8 cellular contexts compared by ENCODE assay signal in the genomic region with DNA sequence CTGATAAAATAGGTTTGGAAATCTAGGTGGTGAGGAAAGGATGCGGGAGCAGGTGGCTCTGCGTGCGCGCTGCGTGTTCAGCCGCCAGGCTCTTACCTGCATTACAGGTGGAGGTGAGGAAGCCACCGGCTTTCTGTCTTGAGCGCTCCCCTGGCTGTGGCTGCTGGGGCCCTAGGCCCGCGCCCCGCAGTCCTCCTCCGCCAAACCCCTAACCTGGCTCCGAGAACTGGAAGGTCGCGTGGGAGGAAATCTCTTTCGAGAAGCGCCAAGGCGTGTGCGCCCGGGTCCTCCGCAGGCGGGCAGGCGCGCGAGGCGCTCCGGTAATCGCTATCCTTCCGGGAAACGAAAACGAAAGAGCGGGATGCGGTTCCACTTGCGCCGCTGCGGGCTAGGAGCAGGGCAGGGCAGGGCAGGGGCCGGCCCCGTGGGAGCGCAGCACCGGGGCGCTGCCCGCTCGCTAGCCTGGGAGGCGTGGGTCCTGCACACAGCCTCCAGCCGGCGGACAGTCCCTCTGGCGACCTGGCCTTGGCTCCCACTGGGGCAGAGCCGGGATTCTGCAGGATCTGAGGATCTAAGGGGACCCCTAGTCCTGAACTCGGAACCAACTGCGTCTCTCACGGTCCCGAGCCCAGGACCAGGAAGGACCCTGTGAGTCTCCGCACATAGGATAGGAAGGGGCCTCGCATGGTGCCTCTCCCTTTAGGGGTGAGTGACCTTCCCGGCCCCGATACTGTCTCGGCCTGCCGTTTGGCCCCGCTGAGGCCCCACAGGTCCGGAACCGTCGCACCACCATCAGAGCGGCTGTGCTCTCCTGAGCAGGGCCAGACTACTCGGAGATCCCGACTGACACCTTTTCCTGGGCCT. TPM values are rescaled to one million over a fixed set of nuclear protein-coding genes. Genes with fewer than 3 reads are reported as not detected.
DNase-seq lines count a peak whose midpoint lies in the region; ATAC-seq and TF ChIP-seq lines count a peak whose summit lies in the region.

A gene (minus strand): TSS at position 230 of the 864 bp plus-strand sequence. CDS start 128 bp downstream, at position 102.

- DNase-seq in NCI-H748 (lab: John Stamatoyannopoulos, UW; ENCODE audit: unreplicated experiment), result peak; percentile 64
- no peak for DNase-seq in NCI-H748 treated with DMSO at 0.1 percent for 48 hours (lab: John Stamatoyannopoulos, UW)
- DNase-seq in activated CD4-positive, alpha-beta T cell treated with anti-CD3 and anti-CD28 coated beads for 24 hours (ENCODE audit: low read depth in 2 of 2), result peak; percentile 9 to 23
- no peak for DNase-seq in mesothelial cell of epicardium (ENCODE audit: low spot score in 2 of 2, unreplicated experiment in 2 of 2)
- peak; percentile 26 to 75 for DNase-seq in stimulated activated effector memory CD8-positive, alpha-beta T cell treated with anti-CD3 and anti-CD28 coated beads, Interleukin-12 subunit alpha, Interleukin-12 subunit beta, amount 100 ng/mL, for 72 hours (ENCODE audit: low spot score in 2 of 2)

- no peak for TF ChIP-seq CTCF in mesothelial cell of epicardium (IDR thresholded peaks at IDR 0.05; ENCODE audit: unreplicated experiment)

- H3K4me3 Mint-ChIP-seq in mesothelial cell of epicardium, result peak within 1 kb of the TSS; percentile 76
- peak within 1 kb of the TSS; percentile 92 for H3K4me3 Mint-ChIP-seq in stimulated activated effector memory CD8-positive, alpha-beta T cell treated with anti-CD3 and anti-CD28 coated beads, Interleukin-12 subunit alpha, Interleukin-12 subunit beta, amount 100 ng/mL, for 72 hours

- H3K36me3 Mint-ChIP-seq in mesothelial cell of epicardium, result no peaks in the 10 kb centered on the region
- peaks cover 11% of the 10 kb centered on the region for H3K36me3 Mint-ChIP-seq in stimulated activated effector memory CD8-positive, alpha-beta T cell treated with anti-CD3 and anti-CD28 coated beads, Interleukin-12 subunit alpha, Interleukin-12 subunit beta, amount 100 ng/mL, for 72 hours

- no peaks in the 10 kb centered on the region for H3K36me3 ChIP-seq in ectodermal cell (ENCODE audit: control insufficient read depth, insufficient read depth, low read length)

- ATAC-seq in stimulated activated effector memory CD8-positive, alpha-beta T cell treated with anti-CD3 and anti-CD28 coated beads, Interleukin-12 subunit alpha, Interleukin-12 subunit beta, amount 100 ng/mL, for 72 hours, result peak; percentile 69
- no peak for ATAC-seq in GM18867 (IDR thresholded peaks at IDR 0.05; ENCODE audit: unreplicated experiment)
- ATAC-seq in GM18520 (IDR thresholded peaks at IDR 0.05; ENCODE audit: unreplicated experiment), result no peak

- WGBS in ectodermal cell, 2 experiments, result 6 to 7% methylated on average over 63 of the region's 65 CpGs

- H3K27ac Mint-ChIP-seq in mesothelial cell of epicardium, result peak within 1 kb of the TSS; percentile 48
- H3K27ac Mint-ChIP-seq in stimulated activated effector memory CD8-positive, alpha-beta T cell treated with anti-CD3 and anti-CD28 coated beads, Interleukin-12 subunit alpha, Interleukin-12 subunit beta, amount 100 ng/mL, for 72 hours, result peak within 1 kb of the TSS; percentile 91

- peaks cover 12% of the 10 kb centered on the region for H3K4me1 ChIP-seq in ectodermal cell (ENCODE audit: control insufficient read depth, insufficient read depth, low read length)

- H3K4me3 ChIP-seq in ectodermal cell (ENCODE audit: insufficient read depth, low read depth, low read length), result peak within 1 kb of the TSS; percentile 39

- H3K27ac ChIP-seq in ectodermal cell (ENCODE audit: insufficient read depth, low read depth, low read length, poor library complexity, severe bottlenecking), result no peak within 1 kb of the TSS

- no peaks in the 10 kb centered on the region for H3K9me3 ChIP-seq in ectodermal cell (ENCODE audit: control insufficient read depth, low read length)

- H3K27me3 Mint-ChIP-seq in mesothelial cell of epicardium (ENCODE audit: low read depth), result peaks cover 62% of the 10 kb centered on the region

- peaks cover 51% of the 10 kb centered on the region for H3K27me3 ChIP-seq in ectodermal cell (ENCODE audit: control insufficient read depth, insufficient read depth, low read length, poor library complexity, severe bottlenecking)

- H3K4me1 Mint-ChIP-seq in mesothelial cell of epicardium, result peaks cover 19% of the 10 kb centered on the region
- peaks cover 40% of the 10 kb centered on the region for H3K4me1 Mint-ChIP-seq in stimulated activated effector memory CD8-positive, alpha-beta T cell treated with anti-CD3 and anti-CD28 coated beads, Interleukin-12 subunit alpha, Interleukin-12 subunit beta, amount 100 ng/mL, for 72 hours

- no peaks in the 10 kb centered on the region for H3K9me3 Mint-ChIP-seq in mesothelial cell of epicardium
- H3K9me3 Mint-ChIP-seq in stimulated activated effector memory CD8-positive, alpha-beta T cell treated with anti-CD3 and anti-CD28 coated beads, Interleukin-12 subunit alpha, Interleukin-12 subunit beta, amount 100 ng/mL, for 72 hours, result no peaks in the 10 kb centered on the region

RNA-seq across cellular contexts. Expression of the gene that starts here (rescaled TPM):
- 0.72 TPM for polyA plus RNA-seq in ectodermal cell (2013, experiment 1 of 4)
- 0.48 TPM for polyA plus RNA-seq in ectodermal cell (2013, experiment 2 of 4)
- polyA plus RNA-seq in ectodermal cell (2013, experiment 3 of 4), result 0.27 TPM
- polyA plus RNA-seq in ectodermal cell (2013, experiment 4 of 4), result 0.28 TPM
- 0.38 to 0.47 TPM (median 0.45 TPM) in 3 replicates for total RNA-seq in mesothelial cell of epicardium

Comparison
In these comparisons a context has a peak if more than half of its experiments do, and no peak if none do; other contexts are left out.
1. DNase-seq: peak in NCI-H748 (single experiment), activated CD4-positive, alpha-beta T cell treated with anti-CD3 and anti-CD28 coated beads for 24 hours (2 of 2) and stimulated activated effector memory CD8-positive, alpha-beta T cell treated with anti-CD3 and anti-CD28 coated beads, Interleukin-12 subunit alpha, Interleukin-12 subunit beta, amount 100 ng/mL, for 72 hours (2 of 2); none in NCI-H748 treated with DMSO at 0.1 percent for 48 hours (single experiment) and mesothelial cell of epicardium (0 of 2).